In the genomic region with DNA sequence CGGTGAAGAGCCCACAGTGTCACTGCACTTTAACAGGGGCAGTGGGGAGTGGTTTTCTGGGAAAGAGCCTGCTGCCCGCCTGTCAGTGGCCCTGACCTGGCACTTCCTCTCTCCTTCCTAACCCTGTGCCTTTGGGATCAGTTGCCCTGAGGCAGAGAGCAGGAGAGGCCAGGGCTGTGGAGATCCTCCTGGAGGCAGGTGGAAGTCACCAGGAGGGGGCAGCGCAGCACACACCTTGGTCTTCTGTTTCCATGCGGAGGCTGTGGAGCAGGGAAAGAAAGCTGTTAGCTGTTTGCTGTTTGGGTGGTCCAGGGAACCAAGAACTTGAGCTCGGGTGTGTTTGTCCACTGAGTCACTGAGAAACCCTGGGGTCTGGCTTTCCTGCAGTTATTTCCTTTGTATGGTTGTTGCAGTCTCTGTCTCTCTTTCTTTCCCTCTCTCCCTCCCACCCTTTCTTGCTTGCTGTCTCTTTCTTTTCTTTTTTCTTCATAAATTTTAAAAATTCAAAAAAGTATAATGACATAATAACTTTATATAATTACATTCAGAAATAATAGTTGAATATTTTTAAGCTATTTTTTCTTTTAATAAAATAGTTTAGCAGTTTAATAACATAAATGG, we compare ENCODE assay signal across 8 cellular contexts. TPM values are rescaled to one million over a fixed set of nuclear protein-coding genes. Genes with fewer than 3 reads are reported as not detected.
DNase-seq lines count a peak whose midpoint lies in the region; ATAC-seq and TF ChIP-seq lines count a peak whose summit lies in the region.

No MANE protein-coding gene starts in this region.

- intact Hi-C loops in esophagus muscularis mucosa (cut with DNase I) (loop anchor here (5.0 kb wide), 1 partner anchor 255 kb away; no protein-coding TSS in a partner anchor), natural killer cell (cut with micrococcal nuclease) (loop anchor here (5.0 kb wide), 1 partner anchor 915 kb away; no protein-coding TSS in a partner anchor)

- no peaks in the 10 kb centered on the region for H3K79me2 ChIP-seq in MM.1S (ENCODE audit: low read length)

- no peaks in the 10 kb centered on the region for H4K20me1 ChIP-seq in MM.1S (ENCODE audit: insufficient read depth, low read length)

- no peak overlapping the region for H3K4me3 Mint-ChIP-seq in natural killer cell

- H3F3A ChIP-seq in MM.1S (ENCODE audit: insufficient read depth, low read length), result peaks cover 26% of the 10 kb centered on the region

- DNase-seq in AG20443 (ENCODE audit: low spot score), result peak; percentile 75
- DNase-seq in MM.1S, result peak; percentile 71
- peak; percentile 5 to 13 for DNase-seq in activated CD4-positive, alpha-beta T cell treated with anti-CD3 and anti-CD28 coated beads, Interleukin-2, amount 50 U/mL, for 4 hours
- no peak for DNase-seq in esophagus muscularis mucosa (ENCODE audit: extremely low spot score)
- peak; percentile 25 for DNase-seq in natural killer cell
- peak; percentile 59 to 76 for DNase-seq in tibial nerve (ENCODE audit: low spot score in 2 of 2)

- H3K4me1 ChIP-seq in MM.1S (ENCODE audit: low read length) (peaks cover 31% of the 10 kb centered on the region), esophagus muscularis mucosa (no peaks in the 10 kb centered on the region), tibial nerve (peaks cover 0 to 54% (median 12%) of the 10 kb centered on the region in 4 donors)

- H3K9ac ChIP-seq in MM.1S (ENCODE audit: low read length), result no peak overlapping the region

- peaks cover 15 to 37% of the 10 kb centered on the region in 2 donors for H3K27me3 Mint-ChIP-seq in natural killer cell (ENCODE audit: low read depth in 2 of 2)

- no peak overlapping the region for H3K4me2 ChIP-seq in MM.1S (ENCODE audit: low read depth, low read length)

- H3K9me3 Mint-ChIP-seq in natural killer cell, result no peaks in the 10 kb centered on the region

- H2AFZ ChIP-seq in MM.1S (ENCODE audit: low read length), result no peak overlapping the region; the same call in 1 of the 2 replicates

- ATAC-seq in GM18909 (IDR thresholded peaks at IDR 0.05; ENCODE audit: poor library complexity, unreplicated experiment) (peak; percentile 41), natural killer cell (no peak), GM21526 (IDR thresholded peaks at IDR 0.05; ENCODE audit: low FRiP score, unreplicated experiment) (no peak)

- H3K27me3 ChIP-seq in MM.1S (replicated peaks; ENCODE audit: insufficient read depth, low read length) (no peaks in the 10 kb centered on the region), esophagus muscularis mucosa (no peaks in the 10 kb centered on the region), tibial nerve (no peaks in the 10 kb centered on the region)

- TF ChIP-seq EP300 in esophagus muscularis mucosa (IDR thresholded peaks at IDR 0.05), result no peak
- TF ChIP-seq EP300 in tibial nerve (IDR thresholded peaks at IDR 0.05), result peak in 1 of 2 donors; percentile 9

- no peaks in the 10 kb centered on the region for H3K36me3 Mint-ChIP-seq in natural killer cell

- TF ChIP-seq CTCF in MM.1S (IDR thresholded peaks at IDR 0.05; ENCODE audit: low read length) (peak; percentile 92), esophagus muscularis mucosa (IDR thresholded peaks at IDR 0.05) (peak; percentile 49 to 80 (median 59)), natural killer cell (IDR thresholded peaks at IDR 0.05) (peak; percentile 28), tibial nerve (IDR thresholded peaks at IDR 0.05) (peak; percentile 51 to 79 (median 56))

- H3K4me1 Mint-ChIP-seq in natural killer cell, result peaks cover 0 to 10% of the 10 kb centered on the region in 2 donors

- H3K9me3 ChIP-seq in MM.1S (replicated peaks; ENCODE audit: insufficient read depth, low read length) (no peaks in the 10 kb centered on the region), esophagus muscularis mucosa (no peaks in the 10 kb centered on the region), tibial nerve (no peaks in the 10 kb centered on the region)

- no peaks in the 10 kb centered on the region for H3K9me2 ChIP-seq in MM.1S (replicated peaks; ENCODE audit: insufficient read depth, low read length)

- no peaks in the 10 kb centered on the region for H3K36me3 ChIP-seq in MM.1S (replicated peaks; ENCODE audit: insufficient read depth, low read length)
- H3K36me3 ChIP-seq in esophagus muscularis mucosa, result no peaks in the 10 kb centered on the region
- no peaks in the 10 kb centered on the region for H3K36me3 ChIP-seq in tibial nerve

- no peak overlapping the region for H3K27ac ChIP-seq in MM.1S (ENCODE audit: low read length)
- H3K27ac ChIP-seq in esophagus muscularis mucosa (replicated peaks in 1 of 4), result no peak overlapping the region
- peak overlapping the region in 2 of 4 donors; percentile 30 to 56 for H3K27ac ChIP-seq in tibial nerve

- no peak overlapping the region for H3K4me3 ChIP-seq in MM.1S (ENCODE audit: low read length)
- H3K4me3 ChIP-seq in esophagus muscularis mucosa, result no peak overlapping the region
- H3K4me3 ChIP-seq in tibial nerve, result no peak overlapping the region

- no peak for TF ChIP-seq POLR2A in esophagus muscularis mucosa (IDR thresholded peaks at IDR 0.05; ENCODE audit: low read depth)
- no peak for TF ChIP-seq POLR2A in tibial nerve (IDR thresholded peaks at IDR 0.05)

- H3K27ac Mint-ChIP-seq in natural killer cell, result no peak overlapping the region

- 36% methylated on average over 5 of the region's 5 CpGs for WGBS in esophagus muscularis mucosa
- WGBS in tibial nerve, 2 donors, result 23 to 35% methylated on average over 3 to 5 of the region's 5 CpGs

RNA-seq across cellular contexts. Expression of a gene that starts 28.1 kb away (rescaled TPM):
- total RNA-seq in esophagus muscularis mucosa (1 to 10 TPM; 1.2 to 6.3 (median 5.5) TPM), natural killer cell (under 1 TPM in 1 of 3 donors, not detected in 2; 0.08 TPM), tibial nerve (10 to 100 TPM; 46.7 to 83.4 (median 69.5) TPM)

Comparison
In these comparisons a context has a peak if more than half of its experiments do, and no peak if none do; other contexts are left out.
1. CTCF ChIP-seq: peak in every context shown above with its lines; median percentile 92 in MM.1S; 59 in esophagus muscularis mucosa; 56 in tibial nerve; 28 in natural killer cell.
2. RNA of a gene that starts 28.1 kb away (total RNA-seq): 46.7 to 83.4 TPM in tibial nerve; 1.2 to 6.3 TPM in esophagus muscularis mucosa and 0.08 TPM in natural killer cell; every median in the first group is over 4 times any median in the second.